8 cellular contexts compared by ENCODE assay signal in genomic region chr1:27668808-27669723, GRCh38. TPM values are rescaled to one million over a fixed set of nuclear protein-coding genes. Genes with fewer than 3 reads are reported as not detected.
DNase-seq lines count a peak whose midpoint lies in the region; ATAC-seq and TF ChIP-seq lines count a peak whose summit lies in the region.

No MANE protein-coding gene starts in this region.

- 15 to 18% methylated on average over 36 of the region's 36 CpGs for WGBS in lung, 2 donors

- H3K9me3 Mint-ChIP-seq in activated CD4-positive, alpha-beta T cell treated with anti-CD3 and anti-CD28 coated beads, Interleukin-2, amount 10 ng/mL, durations not matched to agents 7 days and 5 days: no peaks in the 10 kb centered on the region

- H3K4me3 ChIP-seq in coronary artery (peak overlapping the region; percentile 68), lung (no peak overlapping the region)

- H3K4me3 Mint-ChIP-seq in activated CD4-positive, alpha-beta T cell treated with anti-CD3 and anti-CD28 coated beads, Interleukin-2, amount 10 ng/mL, durations not matched to agents 7 days and 5 days: peak overlapping the region; percentile 98

- H3K27me3 Mint-ChIP-seq in activated CD4-positive, alpha-beta T cell treated with anti-CD3 and anti-CD28 coated beads, Interleukin-2, amount 10 ng/mL, durations not matched to agents 7 days and 5 days: no peaks in the 10 kb centered on the region

- ATAC-seq in lung (ENCODE audit: insufficient read depth, low FRiP score) (no peak), HG03520 (IDR thresholded peaks at IDR 0.05; ENCODE audit: unreplicated experiment) (no peak)

- H3K27me3 ChIP-seq in lung (ENCODE audit: control insufficient read depth, insufficient read depth): no peaks in the 10 kb centered on the region

- TF ChIP-seq CTCF in coronary artery (IDR thresholded peaks at IDR 0.05): peak; percentile 86
- TF ChIP-seq CTCF in lung (IDR thresholded peaks at IDR 0.05; ENCODE audit: control extremely low read depth, extremely low read depth): peak; percentile 75

- peaks cover 34% of the 10 kb centered on the region for H3K36me3 Mint-ChIP-seq in activated CD4-positive, alpha-beta T cell treated with anti-CD3 and anti-CD28 coated beads, Interleukin-2, amount 10 ng/mL, durations not matched to agents 7 days and 5 days (ENCODE audit: low read depth)

- H3K27ac ChIP-seq in coronary artery: peak overlapping the region in 1 of 2 donors; percentile 63
- H3K27ac ChIP-seq in lung (ENCODE audit: low read depth in 1 of 2, low read length in 1 of 2): peak overlapping the region in 1 of 2 donors; percentile 75

- peak overlapping the region; percentile 77 for H3K27ac Mint-ChIP-seq in activated CD4-positive, alpha-beta T cell treated with anti-CD3 and anti-CD28 coated beads, Interleukin-2, amount 10 ng/mL, durations not matched to agents 7 days and 5 days

- CTCF ChIA-PET in activated CD4-positive, alpha-beta T cell treated with anti-CD3 and anti-CD28 coated beads, Interleukin-2, amount 10 ng/mL, durations not matched to agents 7 days and 5 days (lab: Charles Lee): interaction anchor here (0.6 to 1.9 kb wide), 27 partner anchors 8 to 326 kb away, joined by 3 to 7 read pairs (median 3); partner anchors contain the start of gene FAM76A

- no peaks in the 10 kb centered on the region for H3K9me3 ChIP-seq in lung (ENCODE audit: control insufficient read depth in 2 of 2, insufficient read depth in 1 of 2, low read length in 1 of 2)

- H3K4me1 Mint-ChIP-seq in activated CD4-positive, alpha-beta T cell treated with anti-CD3 and anti-CD28 coated beads, Interleukin-2, amount 10 ng/mL, durations not matched to agents 7 days and 5 days: peaks cover 58% of the 10 kb centered on the region

- DNase-seq in SHP77 (lab: John Stamatoyannopoulos, UW) (peak; percentile 36 to 53), SHP77 treated with DMSO at 0.1 percent for 48 hours (lab: John Stamatoyannopoulos, UW) (no peak), NCI-H2171 (lab: John Stamatoyannopoulos, UW) (peak; percentile 48), coronary artery (ENCODE audit: low spot score) (peak; percentile 80), lung (ENCODE audit: low spot score) (peak; percentile 85)
- DNase-seq in activated CD4-positive, alpha-beta T cell treated with anti-CD3 and anti-CD28 coated beads, Interleukin-2, amount 10 ng/mL, durations not matched to agents 7 days and 5 days: peak; percentile 87
- DNase-seq in stimulated activated CD4-positive, alpha-beta T cell treated with anti-CD3 and anti-CD28 coated beads, TNF-alpha, amount 100 ng/mL, for 4 hours (ENCODE audit: low read depth in 3 of 3): peak; percentile 71 to 90 (median 75)

- POLR2A ChIA-PET in activated CD4-positive, alpha-beta T cell treated with anti-CD3 and anti-CD28 coated beads, Interleukin-2, amount 10 ng/mL, durations not matched to agents 7 days and 5 days (lab: Charles Lee): interaction anchor here (0.6 to 0.9 kb wide), 2 partner anchors 63 to 254 kb away, joined by 4 to 9 read pairs; no protein-coding TSS in a partner anchor

- peaks cover 2 to 12% of the 10 kb centered on the region in 2 donors for H3K4me1 ChIP-seq in lung (ENCODE audit: control insufficient read depth in 2 of 2, insufficient read depth in 2 of 2, low read length in 2 of 2)

- peaks cover 0 to 5% of the 10 kb centered on the region in 2 donors for H3K36me3 ChIP-seq in lung (ENCODE audit: control insufficient read depth in 2 of 2, insufficient read depth in 2 of 2, low read length in 2 of 2)

RNA-seq across cellular contexts. Expression of gene IFI6, which starts 2.9 kb away (rescaled TPM):
- 100 to 1,000 TPM; 231 to 321 TPM for total RNA-seq in activated CD4-positive, alpha-beta T cell treated with anti-CD3 and anti-CD28 coated beads, Interleukin-2, amount 10 ng/mL, durations not matched to agents 7 days and 5 days
- total RNA-seq in lung: 100 to 1,000 TPM in 1 of 2 donors, 10 to 100 TPM in 1; 36.0 to 129 TPM
- polyA plus RNA-seq in lung: 100 to 1,000 TPM; 110 to 383 TPM

RNA-seq across cellular contexts. Expression of gene FGR, which starts 34.1 kb away (rescaled TPM):
- not detected for total RNA-seq in activated CD4-positive, alpha-beta T cell treated with anti-CD3 and anti-CD28 coated beads, Interleukin-2, amount 10 ng/mL, durations not matched to agents 7 days and 5 days
- 100 to 1,000 TPM in 1 of 2 donors, 10 to 100 TPM in 1; 26.6 to 108 TPM for total RNA-seq in lung
- polyA plus RNA-seq in lung: 100 to 1,000 TPM; 113 to 403 TPM

RNA-seq across cellular contexts. Expression of gene FAM76A, which starts 56.7 kb away (rescaled TPM):
- total RNA-seq in activated CD4-positive, alpha-beta T cell treated with anti-CD3 and anti-CD28 coated beads, Interleukin-2, amount 10 ng/mL, durations not matched to agents 7 days and 5 days: 10 to 100 TPM; 16.8 to 18.9 TPM
- total RNA-seq in lung: 10 to 100 TPM; 18.1 to 19.4 TPM
- polyA plus RNA-seq in lung: 1 to 10 TPM; 4.3 to 8.2 TPM

Comparison
In these comparisons a context has a peak if more than half of its experiments do, and no peak if none do; other contexts are left out.
1. RNA of gene FGR, which starts 34.1 kb away (total RNA-seq): 26.6 to 108 TPM in lung; not detected in activated CD4-positive, alpha-beta T cell treated with anti-CD3 and anti-CD28 coated beads, Interleukin-2, amount 10 ng/mL, durations not matched to agents 7 days and 5 days; every median in the first group is over 10 times any median in the second.